In the genomic region with DNA sequence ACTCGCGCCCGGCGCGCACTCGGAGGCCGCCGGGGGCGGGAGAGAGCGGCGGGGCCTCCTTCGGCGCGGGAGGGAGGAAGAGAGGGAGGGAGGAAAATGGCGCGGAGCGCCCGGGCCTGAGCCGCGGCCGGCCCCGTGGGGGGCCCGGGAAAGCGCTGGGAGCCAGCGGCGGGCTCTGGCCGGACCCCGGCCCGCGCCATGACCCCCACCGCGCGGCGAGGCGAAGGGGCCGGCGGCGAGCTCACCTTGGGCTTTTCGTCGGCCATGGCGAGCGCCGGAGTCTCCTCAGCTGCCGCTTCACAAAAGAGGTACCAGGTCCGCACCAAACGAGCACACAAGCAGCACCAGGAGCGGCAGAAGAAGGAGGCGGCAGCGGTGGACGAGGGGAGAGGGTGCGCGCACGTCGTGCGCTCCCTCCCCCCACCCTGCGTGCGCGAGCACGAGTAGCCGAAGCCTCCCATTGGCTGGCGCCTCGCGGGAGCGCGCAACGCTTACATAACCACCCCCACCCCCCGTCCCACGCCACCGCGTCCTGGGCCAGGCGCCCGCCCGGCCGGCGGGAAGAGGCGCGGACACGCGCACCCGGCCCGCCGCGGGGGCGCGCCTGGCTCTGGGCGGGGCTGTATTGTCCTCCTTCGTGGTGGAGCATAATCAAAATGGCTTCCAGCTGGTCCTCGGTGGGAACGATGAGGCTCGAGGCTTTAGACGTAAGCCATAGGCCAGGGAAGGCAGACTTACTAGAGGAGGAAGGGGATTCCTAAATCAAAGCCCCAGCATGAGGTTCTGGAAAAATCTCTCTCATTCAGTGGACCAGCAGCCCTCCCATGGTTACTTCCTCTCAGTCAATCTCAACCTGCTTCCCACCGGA, we compare ENCODE assay signal across 1 cellular context.
A peak's percentile ranks its signal among the peaks of the same experiment; 100 is the strongest.
TF ChIP-seq lines count a peak whose summit lies in the region.

A gene (minus strand): TSS at position 391 of the 868 bp plus-strand sequence. CDS start 125 bp downstream, at position 266.

TF ChIP-seq in K562, 482 proteins besides CTCF, POLR2A, EP300 and RAD21 (continued from another document and continues in another):
- TF ChIP-seq, protein P1, sequence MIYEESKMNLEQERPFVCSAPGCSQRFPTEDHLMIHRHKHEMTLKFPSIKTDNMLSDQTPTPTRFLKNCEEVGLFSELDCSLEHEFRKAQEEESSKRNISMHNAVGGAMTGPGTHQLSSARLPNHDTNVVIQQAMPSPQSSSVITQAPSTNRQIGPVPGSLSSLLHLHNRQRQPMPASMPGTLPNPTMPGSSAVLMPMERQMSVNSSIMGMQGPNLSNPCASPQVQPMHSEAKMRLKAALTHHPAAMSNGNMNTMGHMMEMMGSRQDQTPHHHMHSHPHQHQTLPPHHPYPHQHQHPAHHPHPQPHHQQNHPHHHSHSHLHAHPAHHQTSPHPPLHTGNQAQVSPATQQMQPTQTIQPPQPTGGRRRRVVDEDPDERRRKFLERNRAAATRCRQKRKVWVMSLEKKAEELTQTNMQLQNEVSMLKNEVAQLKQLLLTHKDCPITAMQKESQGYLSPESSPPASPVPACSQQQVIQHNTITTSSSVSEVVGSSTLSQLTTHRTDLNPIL (CRISPR knock-in tag; IDR thresholded peaks at IDR 0.05): no peak
- no peak for TF ChIP-seq TCF7L2 (IDR thresholded peaks at IDR 0.05; ENCODE audit: low read depth, low read length)
- TF ChIP-seq, protein P2, sequence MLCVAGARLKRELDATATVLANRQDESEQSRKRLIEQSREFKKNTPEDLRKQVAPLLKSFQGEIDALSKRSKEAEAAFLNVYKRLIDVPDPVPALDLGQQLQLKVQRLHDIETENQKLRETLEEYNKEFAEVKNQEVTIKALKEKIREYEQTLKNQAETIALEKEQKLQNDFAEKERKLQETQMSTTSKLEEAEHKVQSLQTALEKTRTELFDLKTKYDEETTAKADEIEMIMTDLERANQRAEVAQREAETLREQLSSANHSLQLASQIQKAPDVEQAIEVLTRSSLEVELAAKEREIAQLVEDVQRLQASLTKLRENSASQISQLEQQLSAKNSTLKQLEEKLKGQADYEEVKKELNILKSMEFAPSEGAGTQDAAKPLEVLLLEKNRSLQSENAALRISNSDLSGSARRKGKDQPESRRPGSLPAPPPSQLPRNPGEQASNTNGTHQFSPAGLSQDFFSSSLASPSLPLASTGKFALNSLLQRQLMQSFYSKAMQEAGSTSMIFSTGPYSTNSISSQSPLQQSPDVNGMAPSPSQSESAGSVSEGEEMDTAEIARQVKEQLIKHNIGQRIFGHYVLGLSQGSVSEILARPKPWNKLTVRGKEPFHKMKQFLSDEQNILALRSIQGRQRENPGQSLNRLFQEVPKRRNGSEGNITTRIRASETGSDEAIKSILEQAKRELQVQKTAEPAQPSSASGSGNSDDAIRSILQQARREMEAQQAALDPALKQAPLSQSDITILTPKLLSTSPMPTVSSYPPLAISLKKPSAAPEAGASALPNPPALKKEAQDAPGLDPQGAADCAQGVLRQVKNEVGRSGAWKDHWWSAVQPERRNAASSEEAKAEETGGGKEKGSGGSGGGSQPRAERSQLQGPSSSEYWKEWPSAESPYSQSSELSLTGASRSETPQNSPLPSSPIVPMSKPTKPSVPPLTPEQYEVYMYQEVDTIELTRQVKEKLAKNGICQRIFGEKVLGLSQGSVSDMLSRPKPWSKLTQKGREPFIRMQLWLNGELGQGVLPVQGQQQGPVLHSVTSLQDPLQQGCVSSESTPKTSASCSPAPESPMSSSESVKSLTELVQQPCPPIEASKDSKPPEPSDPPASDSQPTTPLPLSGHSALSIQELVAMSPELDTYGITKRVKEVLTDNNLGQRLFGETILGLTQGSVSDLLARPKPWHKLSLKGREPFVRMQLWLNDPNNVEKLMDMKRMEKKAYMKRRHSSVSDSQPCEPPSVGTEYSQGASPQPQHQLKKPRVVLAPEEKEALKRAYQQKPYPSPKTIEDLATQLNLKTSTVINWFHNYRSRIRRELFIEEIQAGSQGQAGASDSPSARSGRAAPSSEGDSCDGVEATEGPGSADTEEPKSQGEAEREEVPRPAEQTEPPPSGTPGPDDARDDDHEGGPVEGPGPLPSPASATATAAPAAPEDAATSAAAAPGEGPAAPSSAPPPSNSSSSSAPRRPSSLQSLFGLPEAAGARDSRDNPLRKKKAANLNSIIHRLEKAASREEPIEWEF (CRISPR knock-in tag; IDR thresholded peaks at IDR 0.05): peak; percentile 97
- TF ChIP-seq, protein P3, sequence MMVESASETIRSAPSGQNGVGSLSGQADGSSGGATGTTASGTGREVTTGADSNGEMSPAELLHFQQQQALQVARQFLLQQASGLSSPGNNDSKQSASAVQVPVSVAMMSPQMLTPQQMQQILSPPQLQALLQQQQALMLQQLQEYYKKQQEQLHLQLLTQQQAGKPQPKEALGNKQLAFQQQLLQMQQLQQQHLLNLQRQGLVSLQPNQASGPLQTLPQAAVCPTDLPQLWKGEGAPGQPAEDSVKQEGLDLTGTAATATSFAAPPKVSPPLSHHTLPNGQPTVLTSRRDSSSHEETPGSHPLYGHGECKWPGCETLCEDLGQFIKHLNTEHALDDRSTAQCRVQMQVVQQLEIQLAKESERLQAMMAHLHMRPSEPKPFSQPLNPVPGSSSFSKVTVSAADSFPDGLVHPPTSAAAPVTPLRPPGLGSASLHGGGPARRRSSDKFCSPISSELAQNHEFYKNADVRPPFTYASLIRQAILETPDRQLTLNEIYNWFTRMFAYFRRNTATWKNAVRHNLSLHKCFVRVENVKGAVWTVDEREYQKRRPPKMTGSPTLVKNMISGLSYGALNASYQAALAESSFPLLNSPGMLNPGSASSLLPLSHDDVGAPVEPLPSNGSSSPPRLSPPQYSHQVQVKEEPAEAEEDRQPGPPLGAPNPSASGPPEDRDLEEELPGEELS (CRISPR knock-in tag; IDR thresholded peaks at IDR 0.05; ENCODE audit: borderline replicate concordance): 0 out of 2 replicates have a peak, but pooled peaks have one; percentile 47
- TF ChIP-seq, protein P4, sequence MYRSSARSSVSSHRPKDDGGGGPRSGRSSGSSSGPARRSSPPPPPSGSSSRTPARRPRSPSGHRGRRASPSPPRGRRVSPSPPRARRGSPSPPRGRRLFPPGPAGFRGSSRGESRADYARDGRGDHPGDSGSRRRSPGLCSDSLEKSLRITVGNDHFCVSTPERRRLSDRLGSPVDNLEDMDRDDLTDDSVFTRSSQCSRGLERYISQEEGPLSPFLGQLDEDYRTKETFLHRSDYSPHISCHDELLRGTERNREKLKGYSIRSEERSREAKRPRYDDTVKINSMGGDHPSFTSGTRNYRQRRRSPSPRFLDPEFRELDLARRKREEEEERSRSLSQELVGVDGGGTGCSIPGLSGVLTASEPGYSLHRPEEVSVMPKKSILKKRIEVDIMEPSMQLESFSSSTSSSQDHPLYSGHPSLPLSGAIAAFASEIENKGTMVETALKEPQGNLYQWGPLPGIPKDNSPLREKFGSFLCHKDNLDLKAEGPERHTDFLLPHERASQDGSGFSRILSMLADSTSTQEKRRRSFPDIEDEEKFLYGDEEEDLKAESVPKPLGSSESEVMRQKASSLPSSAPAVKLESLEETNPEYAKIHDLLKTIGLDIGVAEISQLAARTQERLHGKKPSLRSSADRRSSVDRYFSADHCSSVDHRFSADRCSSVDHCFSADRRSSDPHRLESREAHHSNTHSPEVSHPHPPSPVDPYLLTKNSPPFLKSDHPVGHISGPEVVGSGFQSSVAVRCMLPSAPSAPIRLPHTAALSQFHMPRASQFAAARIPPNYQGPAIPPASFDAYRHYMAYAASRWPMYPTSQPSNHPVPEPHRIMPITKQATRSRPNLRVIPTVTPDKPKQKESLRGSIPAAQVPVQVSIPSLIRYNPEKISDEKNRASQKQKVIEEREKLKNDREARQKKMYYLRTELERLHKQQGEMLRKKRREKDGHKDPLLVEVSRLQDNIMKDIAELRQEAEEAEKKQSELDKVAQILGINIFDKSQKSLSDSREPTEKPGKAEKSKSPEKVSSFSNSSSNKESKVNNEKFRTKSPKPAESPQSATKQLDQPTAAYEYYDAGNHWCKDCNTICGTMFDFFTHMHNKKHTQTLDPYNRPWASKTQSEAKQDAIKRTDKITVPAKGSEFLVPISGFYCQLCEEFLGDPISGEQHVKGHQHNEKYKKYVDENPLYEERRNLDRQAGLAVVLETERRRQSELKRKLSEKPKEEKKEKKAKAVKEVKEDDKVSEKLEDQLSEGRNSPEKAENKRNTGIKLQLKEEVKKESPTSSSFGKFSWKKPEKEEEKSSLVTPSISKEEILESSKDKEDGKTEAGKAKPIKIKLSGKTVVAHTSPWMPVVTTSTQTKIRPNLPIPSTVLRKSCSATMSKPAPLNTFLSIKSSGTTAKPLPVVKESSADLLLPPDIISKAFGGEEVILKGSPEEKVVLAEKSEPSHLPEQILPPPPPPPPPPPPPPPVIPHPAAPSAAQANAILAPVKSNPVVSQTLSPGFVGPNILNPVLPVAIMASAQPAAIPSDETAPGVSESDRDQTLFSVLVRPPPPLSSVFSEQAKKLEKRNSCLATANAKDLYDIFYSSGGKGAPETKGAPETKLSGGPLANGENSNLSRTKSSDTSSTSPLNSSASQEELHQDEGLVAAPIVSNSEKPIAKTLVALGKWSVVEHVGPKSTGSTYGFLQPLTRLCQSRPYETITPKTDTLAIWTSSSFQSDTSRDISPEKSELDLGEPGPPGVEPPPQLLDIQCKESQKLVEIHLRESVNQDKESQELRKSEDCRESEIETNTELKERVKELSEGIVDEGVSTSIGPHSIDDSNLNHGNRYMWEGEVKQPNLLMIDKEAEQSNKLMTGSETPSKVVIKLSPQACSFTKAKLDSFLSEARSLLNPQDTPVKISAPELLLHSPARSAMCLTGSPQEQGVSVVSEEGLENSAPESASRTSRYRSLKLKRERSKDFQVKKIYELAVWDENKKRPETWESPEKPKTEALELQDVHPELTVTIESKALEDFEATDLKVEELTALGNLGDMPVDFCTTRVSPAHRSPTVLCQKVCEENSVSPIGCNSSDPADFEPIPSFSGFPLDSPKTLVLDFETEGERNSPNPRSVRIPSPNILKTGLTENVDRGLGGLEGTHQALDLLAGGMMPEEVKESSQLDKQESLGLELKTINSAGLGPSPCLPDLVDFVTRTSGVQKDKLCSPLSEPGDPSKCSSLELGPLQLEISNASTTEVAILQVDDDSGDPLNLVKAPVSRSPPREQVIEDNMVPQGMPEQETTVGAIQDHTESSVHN (IDR thresholded peaks at IDR 0.05; ENCODE audit: borderline replicate concordance in 1 of 2, low read depth in 1 of 2): no peak
- TF ChIP-seq MCM2 (IDR thresholded peaks at IDR 0.05; ENCODE audit: low read depth): no peak
- peak; percentile 42 for TF ChIP-seq ERF (CRISPR knock-in tag; IDR thresholded peaks at IDR 0.05)
- peak; percentile 68; the same call in 1 of the 2 replicates for TF ChIP-seq ZNF239 (CRISPR knock-in tag; IDR thresholded peaks at IDR 0.05)
- TF ChIP-seq SMAD1 (IDR thresholded peaks at IDR 0.05; ENCODE audit: low read depth, low read length, partially characterized antibody): peak; percentile 91
- no peak for TF ChIP-seq ZSCAN29 (IDR thresholded peaks at IDR 0.05)
- TF ChIP-seq PTTG1 (tag; IDR thresholded peaks at IDR 0.05; ENCODE audit: low read depth): peak; percentile 81
- no peak for TF ChIP-seq BRF1 (IDR thresholded peaks at IDR 0.05; ENCODE audit: borderline replicate concordance, extremely low read depth, insufficient read length)
- peak; percentile 21 for TF ChIP-seq ESRRA (IDR thresholded peaks at IDR 0.05; ENCODE audit: borderline replicate concordance, low read depth)
- no peak for TF ChIP-seq MED1 (CRISPR knock-in tag; IDR thresholded peaks at IDR 0.05; ENCODE audit: borderline replicate concordance)
- TF ChIP-seq PPARD (CRISPR knock-in tag; IDR thresholded peaks at IDR 0.05): no peak
- TF ChIP-seq PHB (CRISPR knock-in tag; IDR thresholded peaks at IDR 0.05): no peak
- TF ChIP-seq, protein P5, sequence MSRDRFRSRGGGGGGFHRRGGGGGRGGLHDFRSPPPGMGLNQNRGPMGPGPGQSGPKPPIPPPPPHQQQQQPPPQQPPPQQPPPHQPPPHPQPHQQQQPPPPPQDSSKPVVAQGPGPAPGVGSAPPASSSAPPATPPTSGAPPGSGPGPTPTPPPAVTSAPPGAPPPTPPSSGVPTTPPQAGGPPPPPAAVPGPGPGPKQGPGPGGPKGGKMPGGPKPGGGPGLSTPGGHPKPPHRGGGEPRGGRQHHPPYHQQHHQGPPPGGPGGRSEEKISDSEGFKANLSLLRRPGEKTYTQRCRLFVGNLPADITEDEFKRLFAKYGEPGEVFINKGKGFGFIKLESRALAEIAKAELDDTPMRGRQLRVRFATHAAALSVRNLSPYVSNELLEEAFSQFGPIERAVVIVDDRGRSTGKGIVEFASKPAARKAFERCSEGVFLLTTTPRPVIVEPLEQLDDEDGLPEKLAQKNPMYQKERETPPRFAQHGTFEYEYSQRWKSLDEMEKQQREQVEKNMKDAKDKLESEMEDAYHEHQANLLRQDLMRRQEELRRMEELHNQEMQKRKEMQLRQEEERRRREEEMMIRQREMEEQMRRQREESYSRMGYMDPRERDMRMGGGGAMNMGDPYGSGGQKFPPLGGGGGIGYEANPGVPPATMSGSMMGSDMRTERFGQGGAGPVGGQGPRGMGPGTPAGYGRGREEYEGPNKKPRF (IDR thresholded peaks at IDR 0.05; ENCODE audit: low read depth, low read length): no peak
- no peak for TF ChIP-seq ILF3 (IDR thresholded peaks at IDR 0.05; ENCODE audit: borderline replicate concordance)
- 0 out of 2 replicates have a peak, but pooled peaks have one; percentile 29 for TF ChIP-seq CEBPG (CRISPR knock-in tag; IDR thresholded peaks at IDR 0.05)
- TF ChIP-seq CEBPG (tag; conservative IDR thresholded peaks at IDR 0.05 in 1 of 2, IDR thresholded peaks at IDR 0.05 in 1 of 2): no peak; a peak in 1 of 4 replicates
- TF ChIP-seq PTBP1 (IDR thresholded peaks at IDR 0.05; ENCODE audit: low read depth, low read length): no peak
- TF ChIP-seq, protein P6, sequence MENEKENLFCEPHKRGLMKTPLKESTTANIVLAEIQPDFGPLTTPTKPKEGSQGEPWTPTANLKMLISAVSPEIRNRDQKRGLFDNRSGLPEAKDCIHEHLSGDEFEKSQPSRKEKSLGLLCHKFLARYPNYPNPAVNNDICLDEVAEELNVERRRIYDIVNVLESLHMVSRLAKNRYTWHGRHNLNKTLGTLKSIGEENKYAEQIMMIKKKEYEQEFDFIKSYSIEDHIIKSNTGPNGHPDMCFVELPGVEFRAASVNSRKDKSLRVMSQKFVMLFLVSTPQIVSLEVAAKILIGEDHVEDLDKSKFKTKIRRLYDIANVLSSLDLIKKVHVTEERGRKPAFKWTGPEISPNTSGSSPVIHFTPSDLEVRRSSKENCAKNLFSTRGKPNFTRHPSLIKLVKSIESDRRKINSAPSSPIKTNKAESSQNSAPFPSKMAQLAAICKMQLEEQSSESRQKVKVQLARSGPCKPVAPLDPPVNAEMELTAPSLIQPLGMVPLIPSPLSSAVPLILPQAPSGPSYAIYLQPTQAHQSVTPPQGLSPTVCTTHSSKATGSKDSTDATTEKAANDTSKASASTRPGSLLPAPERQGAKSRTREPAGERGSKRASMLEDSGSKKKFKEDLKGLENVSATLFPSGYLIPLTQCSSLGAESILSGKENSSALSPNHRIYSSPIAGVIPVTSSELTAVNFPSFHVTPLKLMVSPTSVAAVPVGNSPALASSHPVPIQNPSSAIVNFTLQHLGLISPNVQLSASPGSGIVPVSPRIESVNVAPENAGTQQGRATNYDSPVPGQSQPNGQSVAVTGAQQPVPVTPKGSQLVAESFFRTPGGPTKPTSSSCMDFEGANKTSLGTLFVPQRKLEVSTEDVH (IDR thresholded peaks at IDR 0.05; ENCODE audit: low read depth, partially characterized antibody): peak; percentile 69
- peak; percentile 22; the same call in 1 of the 2 replicates for TF ChIP-seq CREB1 (IDR thresholded peaks at IDR 0.05)
- TF ChIP-seq CREB1 (CRISPR knock-in tag; IDR thresholded peaks at IDR 0.05): peak; percentile 60; the same call in 1 of the 2 replicates
- no peak for TF ChIP-seq DIDO1 (tag; IDR thresholded peaks at IDR 0.05; ENCODE audit: low read depth)
- TF ChIP-seq POLR3A (IDR thresholded peaks at IDR 0.05; ENCODE audit: borderline replicate concordance, extremely low read depth, insufficient read depth, insufficient read length): no peak
